Comparison of ENCODE assay signal across 20 cellular contexts in genomic region chr4:140826701-140827027, GRCh38.
DNase-seq lines count a peak whose midpoint lies in the region; ATAC-seq, FAIRE-seq and TF ChIP-seq lines count a peak whose summit lies in the region.
"Had no signal": no experiment of that assay in that cellular context is flagged by ENCODE, and none has a peak within 500 bp of the region (broad histone marks: within the 10 kb centered on the region; RNA-seq: fewer than 3 reads in every experiment).

No MANE protein-coding gene starts in this region.

- no peaks in the 10 kb centered on the region for H3K79me2 ChIP-seq in GM12878 (ENCODE audit: control insufficient read depth, insufficient read depth, low read length)

- no peak overlapping the region for H3K4me3 ChIP-seq in GM12878
- H3K4me3 ChIP-seq: upper lobe of right lung had no signal

- no peak for TF ChIP-seq POLR2A in GM12878 (IDR thresholded peaks at IDR 0.05; ENCODE audit: low read depth, low read length)

- RAD21 ChIA-PET in GM12878 (lab: Charles Lee; ENCODE audit: unreplicated experiment): interaction anchor here (0.8 kb wide), 1 partner anchor 13 kb away, joined by 3 read pairs; no protein-coding TSS in a partner anchor

- POLR2A ChIA-PET in GM12878 (lab: Charles Lee): no interaction called here

- no peak overlapping the region for H3K27ac Mint-ChIP-seq in type B pancreatic cell
- H3K27ac Mint-ChIP-seq: activated naive CD4-positive, alpha-beta T cell treated with anti-CD3 and anti-CD28 coated beads, Interleukin-2, amount 50 U/mL, for 24 hours; activated T-cell treated with anti-CD3 and anti-CD28 coated beads, Interleukin-2, amount 50 U/mL, for 72 hours; nephron had no signal

- no peaks in the 10 kb centered on the region; the same call in 2 of the 3 replicates for H3K9me3 ChIP-seq in GM12878 (replicated peaks; ENCODE audit: control insufficient read depth, insufficient read depth, low read length)
- H3K9me3 ChIP-seq: upper lobe of right lung had no signal

- TF ChIP-seq RAD21 in GM12878 (IDR thresholded peaks at IDR 0.05; ENCODE audit: insufficient read depth, low read depth, low read length): no peak

- peak overlapping the region; percentile 19; the same call in 1 of the 2 replicates for H2AFZ ChIP-seq in GM12878 (ENCODE audit: control insufficient read depth, low read depth, low read length)

- H3K4me2 ChIP-seq in GM12878 (ENCODE audit: control insufficient read depth, insufficient read depth): peak overlapping the region; percentile 44; the same call in 1 of the 2 replicates

- SMC1A ChIA-PET in GM12878 (lab: Charles Lee; ENCODE audit: uncharacterized antibody, unreplicated experiment): interaction anchor here (1.0 to 1.3 kb wide), 2 partner anchors 12 to 35 kb away, joined by 3 to 4 read pairs; no protein-coding TSS in a partner anchor

- no peak overlapping the region for H3K9ac ChIP-seq in GM12878 (ENCODE audit: control insufficient read depth, insufficient read depth, low read length)

- H3K4me1 ChIP-seq in GM12878 (ENCODE audit: control insufficient read depth, insufficient read depth, low read length): peaks cover 36% of the 10 kb centered on the region
- H3K4me1 ChIP-seq: upper lobe of right lung had no signal

- in situ Hi-C loops in GM12878 (cut with MboI): loop anchor here (5.0 kb wide), 1 partner anchor 79 kb away; no protein-coding TSS in a partner anchor

- BruUV-seq in GM12878 (replicated peaks; lab: Mats Ljungman, UMichigan): no TSS peak

- no peaks in the 10 kb centered on the region for H3K4me1 Mint-ChIP-seq in type B pancreatic cell (ENCODE audit: unreplicated experiment)
- H3K4me1 Mint-ChIP-seq: activated naive CD4-positive, alpha-beta T cell treated with anti-CD3 and anti-CD28 coated beads, Interleukin-2, amount 50 U/mL, for 24 hours; nephron had no signal

- intact Hi-C loops in GM12878 (cut with micrococcal nuclease; ENCODE audit: unreplicated experiment): no loop called here

- no peaks in the 10 kb centered on the region for H4K20me1 ChIP-seq in GM12878 (ENCODE audit: control insufficient read depth, insufficient read depth)

- no peaks in the 10 kb centered on the region for H3K27me3 Mint-ChIP-seq in type B pancreatic cell

- H3K27me3 ChIP-seq in GM12878 (replicated peaks in 1 of 2; ENCODE audit: control insufficient read depth in 2 of 2, insufficient read depth in 2 of 2, low read length in 1 of 2): no peaks in the 10 kb centered on the region
- H3K27me3 ChIP-seq: upper lobe of right lung had no signal

- CTCF ChIA-PET in GM12878 (lab: Yijun Ruan, JAX): no interaction called here

- no peaks in the 10 kb centered on the region for H3K9me3 Mint-ChIP-seq in type B pancreatic cell

- DNase-seq in GM12878 (ENCODE audit: low read depth, low spot score) (no peak), NCI-H2081 treated with DMSO at 0.1 percent for 48 hours (lab: John Stamatoyannopoulos, UW) (no peak), NCI-H187 (lab: John Stamatoyannopoulos, UW) (no peak), type B pancreatic cell (ENCODE audit: extremely low spot score, unreplicated experiment) (no peak)
- DNase-seq: activated CD8-positive, alpha-beta memory T cell treated with anti-CD3 and anti-CD28 coated beads for 24 hours; activated T-cell treated with anti-CD3 and anti-CD28 coated beads, Interleukin-2, amount 50 U/mL, for 72 hours; DND-41; effector CD8-positive, alpha-beta T cell; GOT3; NCI-H1417 treated with DMSO at 0.1 percent for 48 hours; NCI-H2171 treated with DMSO at 0.1 percent for 48 hours; stimulated activated CD4-positive, alpha-beta T cell treated with anti-CD3 and anti-CD28 coated beads, Interleukin-2, amount 100 ng/mL, for 24 hours; upper lobe of right lung had no signal

- ATAC-seq in GM18868 (IDR thresholded peaks at IDR 0.05; ENCODE audit: unreplicated experiment): peak; percentile 72
- peak; percentile 71 for ATAC-seq in GM21723 (IDR thresholded peaks at IDR 0.05; ENCODE audit: unreplicated experiment)
- ATAC-seq in HG03342 (IDR thresholded peaks at IDR 0.05; ENCODE audit: unreplicated experiment): peak; percentile 34
- peak; percentile 76 for ATAC-seq in GM12878
- no peak for ATAC-seq in HG03135 (IDR thresholded peaks at IDR 0.05; ENCODE audit: unreplicated experiment)
- ATAC-seq: activated T-cell treated with anti-CD3 and anti-CD28 coated beads, Interleukin-2, amount 50 U/mL, for 72 hours; upper lobe of right lung had no signal

- H3K36me3 Mint-ChIP-seq in type B pancreatic cell: no peaks in the 10 kb centered on the region
- H3K36me3 Mint-ChIP-seq: activated naive CD4-positive, alpha-beta T cell treated with anti-CD3 and anti-CD28 coated beads, Interleukin-2, amount 50 U/mL, for 24 hours had no signal

- TF ChIP-seq CTCF in GM12878 (IDR thresholded peaks at IDR 0.05 in 2 of 3, conservative IDR thresholded peaks at IDR 0.05 in 1 of 3; ENCODE audit: control insufficient read depth in 2 of 3, extremely low read depth in 1 of 3, insufficient read depth in 1 of 3, low read depth in 3 of 3, low read length in 3 of 3) (no peak), type B pancreatic cell (conservative IDR thresholded peaks at IDR 0.05) (no peak)

- 40% methylated on average over 2 of the region's 2 CpGs for WGBS in GM12878 (ENCODE audit: insufficient coverage, insufficient replicate concordance, low lambda C conversion rate, missing lambda C conversion rate)

- H3K36me3 ChIP-seq in GM12878 (ENCODE audit: control insufficient read depth in 2 of 2, insufficient read depth in 2 of 2, low read length in 1 of 2): no peaks in the 10 kb centered on the region
- H3K36me3 ChIP-seq: upper lobe of right lung had no signal

- FAIRE-seq in GM12878 (lab: Jason Lieb, UNC): peak; percentile 18
- FAIRE-seq: astrocyte had no signal

- H3K4me3 Mint-ChIP-seq in type B pancreatic cell: no peak overlapping the region
- H3K4me3 Mint-ChIP-seq: activated naive CD4-positive, alpha-beta T cell treated with anti-CD3 and anti-CD28 coated beads, Interleukin-2, amount 50 U/mL, for 24 hours; activated T-cell treated with anti-CD3 and anti-CD28 coated beads, Interleukin-2, amount 50 U/mL, for 72 hours; nephron had no signal

- no peak for TF ChIP-seq EP300 in GM12878 (IDR thresholded peaks at IDR 0.05; ENCODE audit: borderline replicate concordance in 1 of 2, control insufficient read depth in 1 of 2, low read depth in 2 of 2, low read length in 2 of 2)

- peak overlapping the region; percentile 50 for H3K27ac ChIP-seq in GM12878 (ENCODE audit: control insufficient read depth, insufficient read depth)
- H3K27ac ChIP-seq: upper lobe of right lung had no signal

TF ChIP-seq in GM12878, 131 proteins besides CTCF, POLR2A, EP300 and RAD21:
- TF ChIP-seq TCF3 (IDR thresholded peaks at IDR 0.05; ENCODE audit: borderline replicate concordance, insufficient read depth, low read depth, low read length): 0 out of 2 replicates have a peak, but pooled peaks have one; percentile 45
- TF ChIP-seq, protein P1, sequence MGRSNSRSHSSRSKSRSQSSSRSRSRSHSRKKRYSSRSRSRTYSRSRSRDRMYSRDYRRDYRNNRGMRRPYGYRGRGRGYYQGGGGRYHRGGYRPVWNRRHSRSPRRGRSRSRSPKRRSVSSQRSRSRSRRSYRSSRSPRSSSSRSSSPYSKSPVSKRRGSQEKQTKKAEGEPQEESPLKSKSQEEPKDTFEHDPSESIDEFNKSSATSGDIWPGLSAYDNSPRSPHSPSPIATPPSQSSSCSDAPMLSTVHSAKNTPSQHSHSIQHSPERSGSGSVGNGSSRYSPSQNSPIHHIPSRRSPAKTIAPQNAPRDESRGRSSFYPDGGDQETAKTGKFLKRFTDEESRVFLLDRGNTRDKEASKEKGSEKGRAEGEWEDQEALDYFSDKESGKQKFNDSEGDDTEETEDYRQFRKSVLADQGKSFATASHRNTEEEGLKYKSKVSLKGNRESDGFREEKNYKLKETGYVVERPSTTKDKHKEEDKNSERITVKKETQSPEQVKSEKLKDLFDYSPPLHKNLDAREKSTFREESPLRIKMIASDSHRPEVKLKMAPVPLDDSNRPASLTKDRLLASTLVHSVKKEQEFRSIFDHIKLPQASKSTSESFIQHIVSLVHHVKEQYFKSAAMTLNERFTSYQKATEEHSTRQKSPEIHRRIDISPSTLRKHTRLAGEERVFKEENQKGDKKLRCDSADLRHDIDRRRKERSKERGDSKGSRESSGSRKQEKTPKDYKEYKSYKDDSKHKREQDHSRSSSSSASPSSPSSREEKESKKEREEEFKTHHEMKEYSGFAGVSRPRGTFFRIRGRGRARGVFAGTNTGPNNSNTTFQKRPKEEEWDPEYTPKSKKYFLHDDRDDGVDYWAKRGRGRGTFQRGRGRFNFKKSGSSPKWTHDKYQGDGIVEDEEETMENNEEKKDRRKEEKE (IDR thresholded peaks at IDR 0.05): no peak
- no peak for TF ChIP-seq BRCA1 (IDR thresholded peaks at IDR 0.05; ENCODE audit: low read depth, low read length)
